Comparison of ENCODE assay signal across 8 cellular contexts in genomic region chr13:71320452-71320851, GRCh38.
A peak's percentile ranks its signal among the peaks of the same experiment; 100 is the strongest.
DNase-seq lines count a peak whose midpoint lies in the region; ATAC-seq, FAIRE-seq and TF ChIP-seq lines count a peak whose summit lies in the region.

No MANE protein-coding gene starts in this region.

- DNase-seq in HT-29 (ENCODE audit: low spot score) (peak; percentile 56), SW480 (ENCODE audit: low spot score) (peak; percentile 4), HepG2 (ENCODE audit: low spot score) (peak; percentile 24), medulla oblongata (ENCODE audit: extremely low spot score) (no peak), T1000 (lab: John Stamatoyannopoulos, UW) (no peak)

- TF ChIP-seq CTCF in GM12874 (IDR thresholded peaks at IDR 0.05; ENCODE audit: insufficient read depth, low read depth, low read length) (peak; percentile 38), HepG2 (CRISPR knock-in tag; IDR thresholded peaks at IDR 0.05) (peak; percentile 66)

- POLR2A ChIA-PET in HepG2 (lab: Yijun Ruan, JAX) = no interaction called here

- H3K4me2 ChIP-seq in HepG2 (ENCODE audit: low read depth, low read length) = no peak overlapping the region

- CTCF ChIA-PET in HepG2 (lab: Yijun Ruan, JAX; ENCODE audit: low intra/inter-chr PET ratio, low total read pairs) = interaction anchor here (1.3 to 1.5 kb wide), 2 partner anchors 559 to 1376 kb away, joined by 3 to 6 read pairs; no protein-coding TSS in a partner anchor

- in situ Hi-C loops in HepG2 (cut with HindIII; ENCODE audit: extremely low pct_ligation_motif_present, low pct_unique_long_range_greater_than_20kb) = loop anchor here (25.0 kb wide), 1 partner anchor 567 kb away; no protein-coding TSS in a partner anchor

- H3K4me3 ChIP-seq in HepG2 (replicated peaks in 1 of 3; ENCODE audit: insufficient read depth in 1 of 3, low read depth in 2 of 3, low read length in 3 of 3) = no peak overlapping the region

- no peak for TF ChIP-seq EP300 in HepG2 (IDR thresholded peaks at IDR 0.05; ENCODE audit: low read depth in 2 of 2, low read length in 2 of 2)
- no peak for TF ChIP-seq EP300 in HepG2 (CRISPR knock-in tag; IDR thresholded peaks at IDR 0.05; ENCODE audit: borderline replicate concordance)

- peak; percentile 64 for FAIRE-seq in HepG2 (lab: Jason Lieb, UNC)

- peak; percentile 64 for ATAC-seq in HepG2
- no peak for ATAC-seq in GM19397 (IDR thresholded peaks at IDR 0.05; ENCODE audit: unreplicated experiment)
- no peak for ATAC-seq in GM18873 (IDR thresholded peaks at IDR 0.05; ENCODE audit: low FRiP score, unreplicated experiment)

- H3K9ac ChIP-seq in HepG2 (ENCODE audit: insufficient read depth, low read depth, low read length) = no peak overlapping the region

- no peaks in the 10 kb centered on the region for H3K36me3 ChIP-seq in HepG2 (replicated peaks in 1 of 2; ENCODE audit: control insufficient read depth in 1 of 2, insufficient read depth in 2 of 2, low read length in 2 of 2)

- H2AFZ ChIP-seq in HepG2 (ENCODE audit: low read length) = no peak overlapping the region

- no peaks in the 10 kb centered on the region for H3K27me3 ChIP-seq in HepG2 (ENCODE audit: control insufficient read depth in 1 of 2, insufficient read depth in 2 of 2, low read length in 2 of 2)

- 0% methylated on average over 1 of the region's 1 CpG for WGBS in HepG2 (ENCODE audit: low lambda C conversion rate)

- no peaks in the 10 kb centered on the region for H3K4me1 ChIP-seq in HepG2 (ENCODE audit: insufficient read depth, low read length)

- H3K79me2 ChIP-seq in HepG2 (ENCODE audit: insufficient read depth, low read length) = no peaks in the 10 kb centered on the region

- no peak for TF ChIP-seq RAD21 in HepG2 (CRISPR knock-in tag; IDR thresholded peaks at IDR 0.05)

- no peaks in the 10 kb centered on the region for H4K20me1 ChIP-seq in HepG2 (ENCODE audit: insufficient read depth, low read length)

- intact Hi-C loops in HepG2 (cut with micrococcal nuclease; ENCODE audit: unreplicated experiment) = loop anchor here (1.0 kb wide), 2 partner anchors 157 to 559 kb away; no protein-coding TSS in a partner anchor

- H3K27ac ChIP-seq in HepG2 (ENCODE audit: extremely low read length, insufficient read depth, low read length) = no peak overlapping the region

- BruUV-seq in HepG2 (replicated peaks; lab: Mats Ljungman, UMichigan) = no TSS peak

- no peak for TF ChIP-seq POLR2A in HepG2 (IDR thresholded peaks at IDR 0.05; ENCODE audit: insufficient read depth in 1 of 2, low read depth in 2 of 2, low read length in 2 of 2)

- no peaks in the 10 kb centered on the region for H3K9me3 ChIP-seq in HepG2 (ENCODE audit: low read length)

TF ChIP-seq in HepG2, 621 proteins besides CTCF, POLR2A, EP300 and RAD21 (continues in another document):
- TF ChIP-seq MEIS1 (CRISPR knock-in tag; IDR thresholded peaks at IDR 0.05; ENCODE audit: borderline replicate concordance) (no peak), STAG1 (CRISPR knock-in tag; IDR thresholded peaks at IDR 0.05) (peak; percentile 75), ZBTB7A (CRISPR knock-in tag; IDR thresholded peaks at IDR 0.05) (no peak), ZNF547 (CRISPR knock-in tag; IDR thresholded peaks at IDR 0.05) (no peak), IKZF5 (CRISPR knock-in tag; IDR thresholded peaks at IDR 0.05) (no peak), SNAI1 (CRISPR knock-in tag; IDR thresholded peaks at IDR 0.05; ENCODE audit: borderline replicate concordance) (no peak), ZNF646 (CRISPR knock-in tag; IDR thresholded peaks at IDR 0.05) (no peak)

Comparison
In these comparisons a context has a peak if more than half of its experiments do, and no peak if none do; other contexts are left out.
1. DNase-seq: peak in HT-29 (single experiment), SW480 (single experiment) and HepG2 (single experiment); none in medulla oblongata (single experiment) and T1000 (single experiment).